ENCODE assay signal across 1 cellular context in genomic region chr3:64074091-64074490, GRCh38.
TF ChIP-seq lines count a peak whose summit lies in the region.

No MANE protein-coding gene starts in this region.

TF ChIP-seq in SK-N-SH, 30 proteins besides CTCF, POLR2A, EP300 and RAD21:
- no peak for TF ChIP-seq MAX (IDR thresholded peaks at IDR 0.05; ENCODE audit: low read depth)
TF ChIP-seq in SK-N-SH: peak in this region for 0.
